2 cellular contexts compared by ENCODE assay signal in genomic region chr2:130332271-130333073, GRCh38.
A peak's percentile ranks its signal among the peaks of the same experiment; 100 is the strongest.
TF ChIP-seq lines count a peak whose summit lies in the region.

No MANE protein-coding gene starts in this region.

TF ChIP-seq in HEK293T, 16 proteins besides CTCF, POLR2A, EP300 and RAD21 (continued from another document):
- no peak for TF ChIP-seq CTBP1 (IDR thresholded peaks at IDR 0.05; ENCODE audit: borderline replicate concordance)
- no peak for TF ChIP-seq BHLHE40 (IDR thresholded peaks at IDR 0.05; ENCODE audit: borderline replicate concordance)
- TF ChIP-seq NFRKB (IDR thresholded peaks at IDR 0.05): no peak
- no peak for TF ChIP-seq FOXM1 (IDR thresholded peaks at IDR 0.05; ENCODE audit: borderline replicate concordance)
- no peak for TF ChIP-seq ZNF384 (IDR thresholded peaks at IDR 0.05)
- TF ChIP-seq FOXK2 (IDR thresholded peaks at IDR 0.05): no peak
- no peak for TF ChIP-seq SUZ12 (IDR thresholded peaks at IDR 0.05)
- TF ChIP-seq TARDBP (IDR thresholded peaks at IDR 0.05): no peak
- TF ChIP-seq ARNT (IDR thresholded peaks at IDR 0.05): no peak
- TF ChIP-seq SP1 (IDR thresholded peaks at IDR 0.05): no peak
- no peak for TF ChIP-seq HDGF (IDR thresholded peaks at IDR 0.05; ENCODE audit: borderline replicate concordance)

TF ChIP-seq in GM12878, 131 proteins besides CTCF, POLR2A, EP300 and RAD21 (continued from another document and continues in another):
- TF ChIP-seq ZNF592 (IDR thresholded peaks at IDR 0.05) (no peak), IKZF1 (conservative IDR thresholded peaks at IDR 0.05) (peak; percentile 76; the same call in 1 of the 2 replicates), ZNF384 (IDR thresholded peaks at IDR 0.05; ENCODE audit: borderline replicate concordance, low read depth, low read length) (no peak), MTA2 (IDR thresholded peaks at IDR 0.05; ENCODE audit: low read depth) (peak; percentile 33; the same call in 1 of the 2 replicates), SKIL (IDR thresholded peaks at IDR 0.05; ENCODE audit: low read depth, poor library complexity, severe bottlenecking) (peak; percentile 48), ATF3 (IDR thresholded peaks at IDR 0.05; ENCODE audit: borderline replicate concordance, extremely low read depth, low read depth, low read length) (no peak), EZH2 (IDR thresholded peaks at IDR 0.05; ENCODE audit: borderline replicate concordance, control insufficient read depth, low read depth, low read length) (no peak), ZBTB4 (CRISPR knock-in tag; IDR thresholded peaks at IDR 0.05) (no peak), GABPA (IDR thresholded peaks at IDR 0.05; ENCODE audit: low read depth) (no peak), SREBF2 (IDR thresholded peaks at IDR 0.05; ENCODE audit: low read length) (no peak), ZBTB40 (IDR thresholded peaks at IDR 0.05; ENCODE audit: borderline replicate concordance) (no peak), IKZF2 (IDR thresholded peaks at IDR 0.05) (peak in 1 of 2 experiments; percentile 18; a peak in 1 of 4 replicates), POLR2AphosphoS2 (IDR thresholded peaks at IDR 0.05; ENCODE audit: low read depth, low read length) (no peak), RUNX3 (IDR thresholded peaks at IDR 0.05; ENCODE audit: low read length) (no peak), MEF2B (IDR thresholded peaks at IDR 0.05; ENCODE audit: partially characterized antibody, poor library complexity, severe bottlenecking) (no peak), REST (IDR thresholded peaks at IDR 0.05; ENCODE audit: low read depth, low read length) (no peak), ZNF274 (IDR thresholded peaks at IDR 0.05; ENCODE audit: insufficient read depth, insufficient read length) (no peak), SMC3 (IDR thresholded peaks at IDR 0.05; ENCODE audit: borderline replicate concordance, low read length) (peak; percentile 85), EED (IDR thresholded peaks at IDR 0.05; ENCODE audit: low read depth) (no peak), BHLHE40 (IDR thresholded peaks at IDR 0.05; ENCODE audit: borderline replicate concordance in 1 of 2, low read depth in 2 of 2, low read length in 1 of 2) (peak in 1 of 2 experiments; percentile 48; a peak in 1 of 4 replicates), DPF2 (IDR thresholded peaks at IDR 0.05) (0 out of 2 replicates have a peak, but pooled peaks have one; percentile 17), RFX5 (IDR thresholded peaks at IDR 0.05; ENCODE audit: low read depth, low read length) (no peak), ZZZ3 (IDR thresholded peaks at IDR 0.05; ENCODE audit: control insufficient read depth, insufficient read length, low read depth) (no peak), SREBF1 (IDR thresholded peaks at IDR 0.05; ENCODE audit: low read length) (no peak), BCL3 (IDR thresholded peaks at IDR 0.05; ENCODE audit: borderline replicate concordance, insufficient read depth, low read depth, low read length, poor library complexity, severe bottlenecking) (no peak), STAT1 (conservative IDR thresholded peaks at IDR 0.05) (no peak), JUNB (IDR thresholded peaks at IDR 0.05) (no peak), ZNF207 (IDR thresholded peaks at IDR 0.05; ENCODE audit: borderline replicate concordance) (no peak), RELB (IDR thresholded peaks at IDR 0.05; ENCODE audit: low read depth) (peak; percentile 13; the same call in 1 of the 2 replicates), NR2C2 (IDR thresholded peaks at IDR 0.05; ENCODE audit: borderline replicate concordance, control insufficient read depth, insufficient read length, low read depth) (no peak), SMAD5 (IDR thresholded peaks at IDR 0.05; ENCODE audit: low read depth) (no peak), PAX5 (IDR thresholded peaks at IDR 0.05; ENCODE audit: borderline replicate concordance, low read depth, low read length) (no peak), ZNF24 (IDR thresholded peaks at IDR 0.05) (no peak), NR2C1 (IDR thresholded peaks at IDR 0.05) (no peak), KLF5 (IDR thresholded peaks at IDR 0.05; ENCODE audit: partially characterized antibody) (no peak), NBN (IDR thresholded peaks at IDR 0.05) (0 out of 2 replicates have a peak, but pooled peaks have one; percentile 35)
